In the genomic region with DNA sequence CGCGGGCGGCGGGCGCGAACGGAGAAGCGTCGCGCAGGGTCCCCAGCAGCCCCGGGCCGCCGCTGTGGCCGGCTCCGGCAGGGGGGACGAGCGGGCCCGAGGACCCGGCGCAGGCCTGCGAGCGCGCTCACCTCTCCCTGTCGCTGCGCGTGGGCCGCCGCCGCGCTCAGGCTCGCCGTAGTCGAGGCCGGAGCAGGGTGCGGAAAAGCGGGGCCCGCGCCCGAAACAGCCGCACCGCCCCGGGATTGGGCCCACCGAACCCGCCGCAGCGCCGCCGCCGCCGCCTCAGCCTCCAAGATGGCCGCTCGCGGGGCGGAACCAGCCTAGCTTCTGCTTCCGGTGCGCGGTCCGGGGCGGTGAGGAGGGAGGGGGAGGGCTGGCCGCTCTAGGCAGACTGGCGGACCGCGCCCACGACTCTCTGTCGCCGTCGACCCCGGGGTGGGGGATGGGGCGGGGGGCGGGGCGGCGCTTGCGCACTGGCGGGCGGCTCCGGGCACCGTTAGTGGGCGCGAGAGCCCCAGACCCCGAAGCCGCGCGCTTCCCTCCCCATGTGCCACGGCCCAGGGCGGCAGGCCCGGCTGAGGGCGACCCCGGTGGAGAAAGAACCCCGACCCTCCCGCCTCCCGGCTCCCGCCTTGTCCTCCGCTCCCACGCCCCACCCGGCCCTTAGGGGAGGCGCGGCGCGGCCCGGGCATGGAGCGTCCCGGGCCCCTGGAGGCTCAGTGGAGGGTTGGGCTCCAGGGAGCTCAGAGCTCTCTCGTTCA, we compare ENCODE assay signal across 1 cellular context.
TF ChIP-seq lines count a peak whose summit lies in the region.

Gene UBE2J2, minus strand, starts transcription at position 320 of the 764 bp plus-strand sequence. CDS start 5,862 bp downstream, outside the sequence.

TF ChIP-seq in K562, 482 proteins besides CTCF, POLR2A, EP300 and RAD21 (continued from another document and continues in another):
- TF ChIP-seq, protein P1, sequence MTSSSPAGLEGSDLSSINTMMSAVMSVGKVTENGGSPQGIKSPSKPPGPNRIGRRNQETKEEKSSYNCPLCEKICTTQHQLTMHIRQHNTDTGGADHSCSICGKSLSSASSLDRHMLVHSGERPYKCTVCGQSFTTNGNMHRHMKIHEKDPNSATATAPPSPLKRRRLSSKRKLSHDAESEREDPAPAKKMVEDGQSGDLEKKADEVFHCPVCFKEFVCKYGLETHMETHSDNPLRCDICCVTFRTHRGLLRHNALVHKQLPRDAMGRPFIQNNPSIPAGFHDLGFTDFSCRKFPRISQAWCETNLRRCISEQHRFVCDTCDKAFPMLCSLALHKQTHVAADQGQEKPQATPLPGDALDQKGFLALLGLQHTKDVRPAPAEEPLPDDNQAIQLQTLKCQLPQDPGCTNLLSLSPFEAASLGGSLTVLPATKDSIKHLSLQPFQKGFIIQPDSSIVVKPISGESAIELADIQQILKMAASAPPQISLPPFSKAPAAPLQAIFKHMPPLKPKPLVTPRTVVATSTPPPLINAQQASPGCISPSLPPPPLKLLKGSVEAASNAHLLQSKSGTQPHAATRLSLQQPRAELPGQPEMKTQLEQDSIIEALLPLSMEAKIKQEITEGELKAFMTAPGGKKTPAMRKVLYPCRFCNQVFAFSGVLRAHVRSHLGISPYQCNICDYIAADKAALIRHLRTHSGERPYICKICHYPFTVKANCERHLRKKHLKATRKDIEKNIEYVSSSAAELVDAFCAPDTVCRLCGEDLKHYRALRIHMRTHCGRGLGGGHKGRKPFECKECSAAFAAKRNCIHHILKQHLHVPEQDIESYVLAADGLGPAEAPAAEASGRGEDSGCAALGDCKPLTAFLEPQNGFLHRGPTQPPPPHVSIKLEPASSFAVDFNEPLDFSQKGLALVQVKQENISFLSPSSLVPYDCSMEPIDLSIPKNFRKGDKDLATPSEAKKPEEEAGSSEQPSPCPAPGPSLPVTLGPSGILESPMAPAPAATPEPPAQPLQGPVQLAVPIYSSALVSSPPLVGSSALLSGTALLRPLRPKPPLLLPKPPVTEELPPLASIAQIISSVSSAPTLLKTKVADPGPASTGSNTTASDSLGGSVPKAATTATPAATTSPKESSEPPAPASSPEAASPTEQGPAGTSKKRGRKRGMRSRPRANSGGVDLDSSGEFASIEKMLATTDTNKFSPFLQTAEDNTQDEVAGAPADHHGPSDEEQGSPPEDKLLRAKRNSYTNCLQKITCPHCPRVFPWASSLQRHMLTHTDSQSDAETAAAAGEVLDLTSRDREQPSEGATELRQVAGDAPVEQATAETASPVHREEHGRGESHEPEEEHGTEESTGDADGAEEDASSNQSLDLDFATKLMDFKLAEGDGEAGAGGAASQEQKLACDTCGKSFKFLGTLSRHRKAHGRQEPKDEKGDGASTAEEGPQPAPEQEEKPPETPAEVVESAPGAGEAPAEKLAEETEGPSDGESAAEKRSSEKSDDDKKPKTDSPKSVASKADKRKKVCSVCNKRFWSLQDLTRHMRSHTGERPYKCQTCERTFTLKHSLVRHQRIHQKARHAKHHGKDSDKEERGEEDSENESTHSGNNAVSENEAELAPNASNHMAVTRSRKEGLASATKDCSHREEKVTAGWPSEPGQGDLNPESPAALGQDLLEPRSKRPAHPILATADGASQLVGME (CRISPR knock-in tag; IDR thresholded peaks at IDR 0.05): 0 out of 2 replicates have a peak, but pooled peaks have one; percentile 32
- TF ChIP-seq MLLT1 (IDR thresholded peaks at IDR 0.05): no peak
- no peak for TF ChIP-seq RNF2 (IDR thresholded peaks at IDR 0.05)
- peak; percentile 90 to 99 (median 98) for TF ChIP-seq YY1 (IDR thresholded peaks at IDR 0.05; ENCODE audit: borderline replicate concordance in 1 of 3, control insufficient read depth in 1 of 3, extremely low read depth in 1 of 3, insufficient read depth in 3 of 3, insufficient read length in 1 of 3, insufficient replicate concordance in 2 of 3, low read depth in 1 of 3, low read length in 2 of 3)
- TF ChIP-seq ZFP30 (CRISPR knock-in tag; IDR thresholded peaks at IDR 0.05; ENCODE audit: borderline replicate concordance): no peak
- TF ChIP-seq HOMEZ (CRISPR knock-in tag; IDR thresholded peaks at IDR 0.05): no peak
- TF ChIP-seq ZFPM2 (CRISPR knock-in tag; IDR thresholded peaks at IDR 0.05): no peak
- TF ChIP-seq MEIS2 (IDR thresholded peaks at IDR 0.05; ENCODE audit: partially characterized antibody): no peak
- TF ChIP-seq HBP1 (CRISPR knock-in tag; IDR thresholded peaks at IDR 0.05): no peak
- TF ChIP-seq DEAF1 (CRISPR knock-in tag; IDR thresholded peaks at IDR 0.05): no peak
- TF ChIP-seq HINFP (tag; conservative IDR thresholded peaks at IDR 0.05; ENCODE audit: low read depth): no peak
- peak; percentile 60 for TF ChIP-seq SP1 (CRISPR knock-in tag; IDR thresholded peaks at IDR 0.05)
- no peak for TF ChIP-seq PPARD (CRISPR knock-in tag; IDR thresholded peaks at IDR 0.05)
- TF ChIP-seq, protein P2, sequence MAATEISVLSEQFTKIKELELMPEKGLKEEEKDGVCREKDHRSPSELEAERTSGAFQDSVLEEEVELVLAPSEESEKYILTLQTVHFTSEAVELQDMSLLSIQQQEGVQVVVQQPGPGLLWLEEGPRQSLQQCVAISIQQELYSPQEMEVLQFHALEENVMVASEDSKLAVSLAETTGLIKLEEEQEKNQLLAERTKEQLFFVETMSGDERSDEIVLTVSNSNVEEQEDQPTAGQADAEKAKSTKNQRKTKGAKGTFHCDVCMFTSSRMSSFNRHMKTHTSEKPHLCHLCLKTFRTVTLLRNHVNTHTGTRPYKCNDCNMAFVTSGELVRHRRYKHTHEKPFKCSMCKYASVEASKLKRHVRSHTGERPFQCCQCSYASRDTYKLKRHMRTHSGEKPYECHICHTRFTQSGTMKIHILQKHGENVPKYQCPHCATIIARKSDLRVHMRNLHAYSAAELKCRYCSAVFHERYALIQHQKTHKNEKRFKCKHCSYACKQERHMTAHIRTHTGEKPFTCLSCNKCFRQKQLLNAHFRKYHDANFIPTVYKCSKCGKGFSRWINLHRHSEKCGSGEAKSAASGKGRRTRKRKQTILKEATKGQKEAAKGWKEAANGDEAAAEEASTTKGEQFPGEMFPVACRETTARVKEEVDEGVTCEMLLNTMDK (IDR thresholded peaks at IDR 0.05; ENCODE audit: borderline replicate concordance, insufficient read depth, low read depth, low read length, poor library complexity, severe bottlenecking): no peak
- TF ChIP-seq, protein P3, sequence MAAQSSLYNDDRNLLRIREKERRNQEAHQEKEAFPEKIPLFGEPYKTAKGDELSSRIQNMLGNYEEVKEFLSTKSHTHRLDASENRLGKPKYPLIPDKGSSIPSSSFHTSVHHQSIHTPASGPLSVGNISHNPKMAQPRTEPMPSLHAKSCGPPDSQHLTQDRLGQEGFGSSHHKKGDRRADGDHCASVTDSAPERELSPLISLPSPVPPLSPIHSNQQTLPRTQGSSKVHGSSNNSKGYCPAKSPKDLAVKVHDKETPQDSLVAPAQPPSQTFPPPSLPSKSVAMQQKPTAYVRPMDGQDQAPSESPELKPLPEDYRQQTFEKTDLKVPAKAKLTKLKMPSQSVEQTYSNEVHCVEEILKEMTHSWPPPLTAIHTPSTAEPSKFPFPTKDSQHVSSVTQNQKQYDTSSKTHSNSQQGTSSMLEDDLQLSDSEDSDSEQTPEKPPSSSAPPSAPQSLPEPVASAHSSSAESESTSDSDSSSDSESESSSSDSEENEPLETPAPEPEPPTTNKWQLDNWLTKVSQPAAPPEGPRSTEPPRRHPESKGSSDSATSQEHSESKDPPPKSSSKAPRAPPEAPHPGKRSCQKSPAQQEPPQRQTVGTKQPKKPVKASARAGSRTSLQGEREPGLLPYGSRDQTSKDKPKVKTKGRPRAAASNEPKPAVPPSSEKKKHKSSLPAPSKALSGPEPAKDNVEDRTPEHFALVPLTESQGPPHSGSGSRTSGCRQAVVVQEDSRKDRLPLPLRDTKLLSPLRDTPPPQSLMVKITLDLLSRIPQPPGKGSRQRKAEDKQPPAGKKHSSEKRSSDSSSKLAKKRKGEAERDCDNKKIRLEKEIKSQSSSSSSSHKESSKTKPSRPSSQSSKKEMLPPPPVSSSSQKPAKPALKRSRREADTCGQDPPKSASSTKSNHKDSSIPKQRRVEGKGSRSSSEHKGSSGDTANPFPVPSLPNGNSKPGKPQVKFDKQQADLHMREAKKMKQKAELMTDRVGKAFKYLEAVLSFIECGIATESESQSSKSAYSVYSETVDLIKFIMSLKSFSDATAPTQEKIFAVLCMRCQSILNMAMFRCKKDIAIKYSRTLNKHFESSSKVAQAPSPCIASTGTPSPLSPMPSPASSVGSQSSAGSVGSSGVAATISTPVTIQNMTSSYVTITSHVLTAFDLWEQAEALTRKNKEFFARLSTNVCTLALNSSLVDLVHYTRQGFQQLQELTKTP (IDR thresholded peaks at IDR 0.05; ENCODE audit: low read depth in 1 of 2, partially characterized antibody in 2 of 2): peak in 1 of 2 experiments; percentile 62
- no peak for TF ChIP-seq ZNF766 (CRISPR knock-in tag; conservative IDR thresholded peaks at IDR 0.05)
- TF ChIP-seq POLR2AphosphoS5 (IDR thresholded peaks at IDR 0.05; ENCODE audit: control insufficient read depth, insufficient read depth, low read depth, low read length): peak; percentile 73
- no peak for TF ChIP-seq ZNF79 (CRISPR knock-in tag; IDR thresholded peaks at IDR 0.05; ENCODE audit: low read depth)
- TF ChIP-seq XRCC3 (IDR thresholded peaks at IDR 0.05): no peak
- no peak for TF ChIP-seq SRSF7 (optimal IDR thresholded peaks at IDR 0.05; ENCODE audit: low read depth, low read length)
- no peak for TF ChIP-seq ZZZ3 (IDR thresholded peaks at IDR 0.05)
- TF ChIP-seq TFE3 (CRISPR knock-in tag; IDR thresholded peaks at IDR 0.05): no peak
- TF ChIP-seq MIER1 (IDR thresholded peaks at IDR 0.05; ENCODE audit: low read depth): no peak
- TF ChIP-seq NCOA4 (IDR thresholded peaks at IDR 0.05; ENCODE audit: partially characterized antibody): no peak
